Comparison of ENCODE assay signal across 9 cellular contexts in the genomic region with DNA sequence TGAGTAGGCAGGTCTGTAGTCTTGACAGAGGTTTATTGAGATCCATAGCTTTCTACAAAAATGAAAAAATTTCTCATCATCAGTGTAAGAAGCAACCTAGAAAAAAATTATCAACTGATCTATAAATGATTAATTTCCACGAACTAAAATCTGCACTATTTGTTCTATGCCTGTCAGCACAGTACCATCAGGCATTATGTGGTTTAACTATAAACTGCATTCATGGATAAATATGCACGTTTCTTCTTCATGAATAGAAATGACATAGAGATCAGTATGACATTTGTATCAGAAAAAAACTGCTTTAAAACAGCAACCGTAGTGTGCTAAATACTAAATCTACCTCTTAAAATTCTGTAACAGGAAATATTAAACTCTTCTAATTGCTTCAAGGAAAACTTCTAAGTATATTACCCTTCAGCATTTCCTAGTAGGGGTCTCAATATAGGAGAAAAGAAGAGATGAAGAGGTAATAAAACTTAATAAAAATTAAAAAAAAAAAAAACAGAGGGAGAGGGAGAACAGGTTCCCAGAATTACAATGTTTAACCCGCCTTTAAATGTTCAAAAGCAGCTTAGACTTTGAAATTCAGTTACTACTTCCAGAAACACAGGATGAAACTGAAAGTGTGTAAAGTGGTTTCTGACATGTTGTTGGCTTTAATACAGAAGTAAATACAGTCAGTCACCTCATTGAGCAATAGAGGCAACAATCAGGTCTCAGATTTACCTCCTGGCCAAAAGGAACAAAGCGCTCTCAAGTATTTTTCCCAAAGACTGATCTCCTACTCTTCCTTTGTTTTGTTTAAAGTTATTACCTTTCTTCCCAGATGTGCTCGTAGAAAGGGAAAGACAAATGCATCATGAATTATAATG.
DNase-seq lines count a peak whose midpoint lies in the region; ATAC-seq, FAIRE-seq and TF ChIP-seq lines count a peak whose summit lies in the region.
"Had no signal": no experiment of that assay in that cellular context is flagged by ENCODE, and none has a peak within 500 bp of the region (broad histone marks: within the 10 kb centered on the region; RNA-seq: fewer than 3 reads in every experiment).

No MANE protein-coding gene starts in this region.

- no peak overlapping the region for H2AFZ ChIP-seq in OCI-LY7 (ENCODE audit: low read length)

- BruUV-seq in OCI-LY7 (replicated peaks; lab: Mats Ljungman, UMichigan), result no TSS peak

- H3K4me3 ChIP-seq in OCI-LY7 (ENCODE audit: low read depth, low read length, poor library complexity, severe bottlenecking), result no peak overlapping the region

- no peaks in the 10 kb centered on the region for H3K9me2 ChIP-seq in OCI-LY7 (ENCODE audit: insufficient read depth, low read length)

- H3K4me2 ChIP-seq in OCI-LY7 (ENCODE audit: low read length), result peak overlapping the region; percentile 13; the same call in 1 of the 2 replicates

- CTCF ChIA-PET in OCI-LY7 (lab: Charles Lee; ENCODE audit: unreplicated experiment), result no interaction called here

- H3K4me1 ChIP-seq in OCI-LY7 (ENCODE audit: insufficient read depth, low read length, poor library complexity, severe bottlenecking), result peaks cover 13% of the 10 kb centered on the region

- H3K79me2 ChIP-seq in OCI-LY7 (ENCODE audit: insufficient read depth, low read depth, low read length), result 0 out of 2 replicates have a peak, but pooled peaks cover 5% of the 10 kb centered on the region

- ATAC-seq in GM19023 (IDR thresholded peaks at IDR 0.05; ENCODE audit: unreplicated experiment), result peak; percentile 72
- ATAC-seq in HG02938 (IDR thresholded peaks at IDR 0.05; ENCODE audit: unreplicated experiment), result peak; percentile 82

- DNase-seq in OCI-LY7 (ENCODE audit: low spot score) (peak; percentile 3), lung microvascular endothelial cell (ENCODE audit: low read depth in 2 of 2) (peak; percentile 3 to 4), SW480 (ENCODE audit: low spot score) (no peak), dedifferentiated amniotic fluid mesenchymal stem cell (ENCODE audit: extremely low spot score) (no peak), urothelium cell line (ENCODE audit: low spot score) (no peak), NCI-H82 treated with DMSO at 0.1 percent for 48 hours (lab: John Stamatoyannopoulos, UW; ENCODE audit: unreplicated experiment) (no peak)
- DNase-seq: stimulated activated CD8-positive, alpha-beta memory T cell treated with anti-CD3 and anti-CD28 coated beads, Interleukin-4, amount 100 ng/mL, for 48 hours had no signal

- POLR2A ChIA-PET in OCI-LY7 (lab: Charles Lee), result interaction anchor here (0.7 kb wide), 1 partner anchor 15 kb away, joined by 3 read pairs; no protein-coding TSS in a partner anchor

- TF ChIP-seq CTCF in OCI-LY7 (conservative IDR thresholded peaks at IDR 0.05; ENCODE audit: low read length), result no peak

- intact Hi-C loops in OCI-LY7 (cut with micrococcal nuclease; ENCODE audit: unreplicated experiment), result no loop called here

- H3K9me3 ChIP-seq in OCI-LY7 (ENCODE audit: low read length), result no peaks in the 10 kb centered on the region

- no peaks in the 10 kb centered on the region for H4K20me1 ChIP-seq in OCI-LY7 (ENCODE audit: insufficient read depth, low read length)

- H3K36me3 ChIP-seq in OCI-LY7 (ENCODE audit: insufficient read depth, low read length), result peaks cover 7% of the 10 kb centered on the region; the same call in 1 of the 2 replicates

- no peak overlapping the region for H3K27ac ChIP-seq in OCI-LY7 (ENCODE audit: low read depth, low read length, poor library complexity, severe bottlenecking)

- no peak for FAIRE-seq in urothelium cell line (lab: Jason Lieb, UNC)

Comparison
In these comparisons a context has a peak if more than half of its experiments do, and no peak if none do; other contexts are left out.
1. DNase-seq: peak in OCI-LY7 (single experiment) and lung microvascular endothelial cell (2 of 2); none in SW480 (single experiment), dedifferentiated amniotic fluid mesenchymal stem cell (single experiment), urothelium cell line (single experiment) and NCI-H82 treated with DMSO at 0.1 percent for 48 hours (single experiment).